In the genomic region with DNA sequence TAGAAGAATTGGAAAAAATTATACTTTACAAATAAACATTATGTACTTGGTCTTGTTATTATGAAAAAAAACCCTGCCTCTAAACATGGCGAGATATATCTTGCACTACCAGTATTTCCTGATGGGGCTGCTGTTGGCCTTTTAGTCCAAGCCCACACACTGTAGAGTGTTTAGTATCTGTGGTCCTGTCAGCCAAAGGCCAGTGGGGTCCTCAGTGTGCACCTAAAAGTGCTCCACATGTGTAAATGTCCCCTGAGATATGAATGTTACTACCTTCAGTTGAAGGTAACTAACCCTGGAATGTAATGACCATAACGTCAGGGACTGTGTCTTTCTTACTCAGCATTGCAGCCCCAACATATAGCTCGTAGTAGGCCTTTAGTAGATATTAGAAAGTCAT, we compare ENCODE assay signal across 16 cellular contexts.
DNase-seq lines count a peak whose midpoint lies in the region; ATAC-seq and TF ChIP-seq lines count a peak whose summit lies in the region.
"Had no signal": no experiment of that assay in that cellular context is flagged by ENCODE, and none has a peak within 500 bp of the region (broad histone marks: within the 10 kb centered on the region; RNA-seq: fewer than 3 reads in every experiment).

No MANE protein-coding gene starts in this region.

- peaks cover 7% of the 10 kb centered on the region for H3K27me3 Mint-ChIP-seq in brain
- no peaks in the 10 kb centered on the region for H3K27me3 Mint-ChIP-seq in activated naive CD8-positive, alpha-beta T cell treated with anti-CD3 and anti-CD28 coated beads, Interleukin-2, amount 50 U/mL, for 24 hours

- DNase-seq in cardiac muscle cell (ENCODE audit: low read depth in 1 of 2, low spot score in 1 of 2) (peak; percentile 21 to 61), right atrium auricular region (ENCODE audit: low spot score) (no peak), NAMALWA (ENCODE audit: low spot score) (peak; percentile 31), cortex of kidney (lab: John Stamatoyannopoulos, UW) (no peak), NCI-H1417 (lab: John Stamatoyannopoulos, UW) (no peak)
- no peak for DNase-seq in activated naive CD8-positive, alpha-beta T cell treated with anti-CD3 and anti-CD28 coated beads, Interleukin-2, amount 50 U/mL, for 24 hours
- DNase-seq: activated CD4-positive, alpha-beta T cell treated with anti-CD3 and anti-CD28 coated beads, Interleukin-2, amount 50 U/mL, for 48 hours; effector CD8-positive, alpha-beta T cell; HFFc6; NCI-H2029 treated with DMSO at 0.1 percent for 48 hours; retina; stimulated activated CD4-positive, alpha-beta T cell treated with anti-CD3 and anti-CD28 coated beads, Interleukin-2, amount 100 ng/mL, for 48 hours; T-helper 17 cell had no signal

- H3K9me3 ChIP-seq in cardiac muscle cell (ENCODE audit: low read depth), result no peaks in the 10 kb centered on the region
- H3K9me3 ChIP-seq in right atrium auricular region, result peaks cover 0 to 4% of the 10 kb centered on the region in 2 donors
- peaks cover 0 to 3% (median 0%) of the 10 kb centered on the region in 5 donors for H3K9me3 ChIP-seq in subcutaneous abdominal adipose tissue (ENCODE audit: control insufficient read depth in 5 of 5, low read length in 5 of 5)

- no peak overlapping the region for H3K4me3 ChIP-seq in cardiac muscle cell
- H3K4me3 ChIP-seq in right atrium auricular region, result no peak overlapping the region
- H3K4me3 ChIP-seq in subcutaneous abdominal adipose tissue (ENCODE audit: low read depth in 1 of 5, low read length in 5 of 5), result no peak overlapping the region

- peak overlapping the region in 1 of 5 donors; percentile 57 for H3K9ac ChIP-seq in subcutaneous abdominal adipose tissue (ENCODE audit: low read length in 5 of 5)

- H3K36me3 Mint-ChIP-seq in brain, result peaks cover 2% of the 10 kb centered on the region
- H3K36me3 Mint-ChIP-seq in activated naive CD8-positive, alpha-beta T cell treated with anti-CD3 and anti-CD28 coated beads, Interleukin-2, amount 50 U/mL, for 24 hours (ENCODE audit: low read depth), result no peaks in the 10 kb centered on the region

- H3K4me3 Mint-ChIP-seq in brain, result no peak overlapping the region
- no peak overlapping the region for H3K4me3 Mint-ChIP-seq in activated naive CD8-positive, alpha-beta T cell treated with anti-CD3 and anti-CD28 coated beads, Interleukin-2, amount 50 U/mL, for 24 hours
- H3K4me3 Mint-ChIP-seq: HFFc6, T-helper 17 cell had no signal

- H3K9me3 Mint-ChIP-seq in brain, result peaks cover 2 to 21% (median 11%) of the 10 kb centered on the region in 5 experiments
- H3K9me3 Mint-ChIP-seq in activated naive CD8-positive, alpha-beta T cell treated with anti-CD3 and anti-CD28 coated beads, Interleukin-2, amount 50 U/mL, for 24 hours, result no peaks in the 10 kb centered on the region
- H3K9me3 Mint-ChIP-seq: activated T-helper 2 cell treated with anti-CD3 and anti-CD28 coated beads, Interferon-gamma antibody, Interleukin-2, Interleukin-4, amounts not matched to agents 10 μg/mL and 5 μg/mL and 100 μg/mL, durations not matched to agents 14 hours and 24 hours and 36 hours had no signal

- H3K36me3 ChIP-seq in cardiac muscle cell (no peaks in the 10 kb centered on the region), right atrium auricular region (no peaks in the 10 kb centered on the region), subcutaneous abdominal adipose tissue (ENCODE audit: control insufficient read depth in 5 of 5, insufficient read depth in 5 of 5, low read length in 5 of 5) (no peaks in the 10 kb centered on the region)

- no peak for ATAC-seq in activated naive CD8-positive, alpha-beta T cell treated with anti-CD3 and anti-CD28 coated beads, Interleukin-2, amount 50 U/mL, for 24 hours
- ATAC-seq: T-helper 17 cell had no signal

- H3K27ac ChIP-seq in cardiac muscle cell (no peak overlapping the region), right atrium auricular region (no peak overlapping the region), subcutaneous abdominal adipose tissue (ENCODE audit: low read depth, low read length) (peak overlapping the region; percentile 78)

- H3K4me1 ChIP-seq in cardiac muscle cell (ENCODE audit: low read depth) (peaks cover 6% of the 10 kb centered on the region), right atrium auricular region (peaks cover 0 to 11% of the 10 kb centered on the region in 2 donors), subcutaneous abdominal adipose tissue (ENCODE audit: control insufficient read depth in 5 of 5, insufficient read depth in 5 of 5, low read length in 5 of 5) (peaks cover 5 to 49% (median 36%) of the 10 kb centered on the region in 5 donors)

- H3K4me1 Mint-ChIP-seq in brain, result peaks cover 23% of the 10 kb centered on the region
- peaks cover 6% of the 10 kb centered on the region for H3K4me1 Mint-ChIP-seq in activated naive CD8-positive, alpha-beta T cell treated with anti-CD3 and anti-CD28 coated beads, Interleukin-2, amount 50 U/mL, for 24 hours

- no peak overlapping the region for H3K27ac Mint-ChIP-seq in brain
- H3K27ac Mint-ChIP-seq in activated naive CD8-positive, alpha-beta T cell treated with anti-CD3 and anti-CD28 coated beads, Interleukin-2, amount 50 U/mL, for 24 hours, result no peak overlapping the region
- H3K27ac Mint-ChIP-seq: activated T-helper 2 cell treated with anti-CD3 and anti-CD28 coated beads, Interferon-gamma antibody, Interleukin-2, Interleukin-4, amounts not matched to agents 10 μg/mL and 5 μg/mL and 100 μg/mL, durations not matched to agents 14 hours and 24 hours and 36 hours; HFFc6; T-helper 17 cell had no signal

- TF ChIP-seq CTCF in cardiac muscle cell (IDR thresholded peaks at IDR 0.05; ENCODE audit: low read depth, low read length) (peak; percentile 9), right atrium auricular region (IDR thresholded peaks at IDR 0.05) (peak in 1 of 2 donors; percentile 26), brain (conservative IDR thresholded peaks at IDR 0.05) (peak; percentile 11 to 17)

- H3K27me3 ChIP-seq in cardiac muscle cell (no peaks in the 10 kb centered on the region), right atrium auricular region (no peaks in the 10 kb centered on the region), subcutaneous abdominal adipose tissue (ENCODE audit: control insufficient read depth in 5 of 5, insufficient read depth in 4 of 5, low read length in 5 of 5) (no peaks in the 10 kb centered on the region)

Comparison
In these comparisons a context has a peak if more than half of its experiments do, and no peak if none do; other contexts are left out.
1. DNase-seq: peak in cardiac muscle cell (2 of 2) and NAMALWA (single experiment); none in right atrium auricular region (single experiment), cortex of kidney (single experiment), NCI-H1417 (0 of 3) and activated naive CD8-positive, alpha-beta T cell treated with anti-CD3 and anti-CD28 coated beads, Interleukin-2, amount 50 U/mL, for 24 hours (single experiment).